ENCODE assay signal across 7 cellular contexts in the genomic region with DNA sequence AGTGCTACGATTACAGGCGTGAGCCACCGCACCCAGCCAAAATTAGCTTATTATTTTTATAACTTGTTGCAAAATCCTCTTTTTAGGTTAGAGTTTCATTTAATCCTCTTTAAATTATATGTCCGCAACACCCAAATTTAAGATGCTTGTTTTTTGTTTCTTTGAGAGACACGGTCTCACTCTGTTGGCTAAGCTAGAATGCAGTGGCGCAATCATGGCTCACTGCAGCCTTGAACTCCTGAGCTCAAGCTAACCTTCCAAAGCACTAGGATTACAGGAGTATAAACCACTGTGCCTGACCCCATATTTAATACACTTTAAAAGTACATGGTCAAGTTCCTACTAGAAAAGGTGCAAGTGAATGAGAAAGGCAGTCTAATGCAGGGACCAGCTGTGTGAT. TPM values are rescaled to one million over a fixed set of nuclear protein-coding genes. Genes with fewer than 3 reads are reported as not detected.
DNase-seq lines count a peak whose midpoint lies in the region; ATAC-seq and TF ChIP-seq lines count a peak whose summit lies in the region.

No MANE protein-coding gene starts in this region.

- peak overlapping the region; percentile 79 for H3K4me2 ChIP-seq in mammary epithelial cell (ENCODE audit: insufficient read depth, low read depth, low read length)

- CTCF ChIA-PET in mammary epithelial cell (lab: Charles Lee; ENCODE audit: low non-redundant PET): no interaction called here

- no peaks in the 10 kb centered on the region for H4K20me1 ChIP-seq in mammary epithelial cell (ENCODE audit: insufficient read depth, low read length)

- H3K4me3 ChIP-seq in GM06990 (replicated peaks; ENCODE audit: low read depth, low read length) (peak overlapping the region; percentile 85; the same call in 1 of the 2 replicates), MG63 (peak overlapping the region; percentile 73; the same call in 1 of the 2 replicates), mammary epithelial cell (replicated peaks in 1 of 3; ENCODE audit: insufficient read depth in 1 of 3, low read depth in 2 of 3, low read length in 3 of 3) (peak overlapping the region in 1 of 3 experiments; percentile 76), neuron (ENCODE audit: low read length) (peak overlapping the region; percentile 99)

- in situ Hi-C loops in mammary epithelial cell (cut with MboI; ENCODE audit: low sequenced_read_pairs in 2 of 2): no loop called here

- no peak for ATAC-seq in activated CD4-positive, CD25-positive, alpha-beta regulatory T cell treated with anti-CD3 and anti-CD28 coated beads, Interleukin-2, amount 50 U/mL, for 24 hours

- BruUV-seq in mammary epithelial cell (replicated peaks; lab: Mats Ljungman, UMichigan): no TSS peak

- H3K36me3 ChIP-seq in GM06990 (ENCODE audit: control insufficient read depth, insufficient read depth, low read length): no peaks in the 10 kb centered on the region
- H3K36me3 ChIP-seq in MG63: peaks cover 34% of the 10 kb centered on the region
- H3K36me3 ChIP-seq in mammary epithelial cell (ENCODE audit: insufficient read depth, low read length): peaks cover 8% of the 10 kb centered on the region
- peaks cover 17% of the 10 kb centered on the region for H3K36me3 ChIP-seq in neuron (ENCODE audit: insufficient read depth, low read length)

- peaks cover 68% of the 10 kb centered on the region for H3K79me2 ChIP-seq in mammary epithelial cell (ENCODE audit: insufficient read depth, low read length)

- H2AFZ ChIP-seq in mammary epithelial cell (ENCODE audit: low read depth, low read length): no peak overlapping the region
- H2AFZ ChIP-seq in neuron (ENCODE audit: low read depth, low read length): no peak overlapping the region

- intact Hi-C loops in mammary epithelial cell (cut with micrococcal nuclease): no loop called here

- H3K4me1 ChIP-seq in mammary epithelial cell (ENCODE audit: insufficient read depth, low read length) (peaks cover 16% of the 10 kb centered on the region), neuron (ENCODE audit: insufficient read depth, low read length) (peaks cover 21% of the 10 kb centered on the region)

- 93% methylated on average over 6 of the region's 6 CpGs for WGBS in mammary epithelial cell (ENCODE audit: low coverage, missing lambda C conversion rate)

- TF ChIP-seq CTCF in GM06990 (IDR thresholded peaks at IDR 0.05; ENCODE audit: insufficient read depth, low read length, poor library complexity, severe bottlenecking) (no peak), mammary epithelial cell (conservative IDR thresholded peaks at IDR 0.05 in 1 of 2, IDR thresholded peaks at IDR 0.05 in 1 of 2; ENCODE audit: extremely low read depth in 1 of 2, insufficient read depth in 1 of 2, low read depth in 1 of 2, low read length in 2 of 2) (no peak)

- H3K27ac ChIP-seq in mammary epithelial cell (ENCODE audit: insufficient read depth, low read depth, low read length): no peak overlapping the region

- dilution Hi-C loops in mammary epithelial cell (cut with HindIII; ENCODE audit: low sequenced_read_pairs): no loop called here

- DNase-seq in GM06990 (ENCODE audit: extremely low read depth, insufficient read length) (no peak), MG63 (no peak), mammary epithelial cell (no peak), islet precursor cell (no peak)
- DNase-seq in stimulated activated CD4-positive, alpha-beta T cell treated with anti-CD3 and anti-CD28 coated beads, Interleukin-4, amount 100 ng/mL, for 24 hours: no peak

- H3K9me3 ChIP-seq in MG63 (no peaks in the 10 kb centered on the region), mammary epithelial cell (replicated peaks; ENCODE audit: insufficient read depth, low read length) (no peaks in the 10 kb centered on the region), neuron (ENCODE audit: low read length) (no peaks in the 10 kb centered on the region)

- H3K27me3 ChIP-seq in GM06990 (replicated peaks; ENCODE audit: control insufficient read depth, insufficient read depth, low read length): no peaks in the 10 kb centered on the region; the same call in 1 of the 2 replicates
- H3K27me3 ChIP-seq in MG63: no peaks in the 10 kb centered on the region
- no peaks in the 10 kb centered on the region for H3K27me3 ChIP-seq in mammary epithelial cell (ENCODE audit: insufficient read depth, low read length)
- peaks cover 15% of the 10 kb centered on the region for H3K27me3 ChIP-seq in neuron (ENCODE audit: insufficient read depth, low read length)

- H3K9ac ChIP-seq in mammary epithelial cell (ENCODE audit: insufficient read depth, low read length): no peak overlapping the region

RNA-seq across cellular contexts. Expression of gene RBBP7, which starts 2.2 kb away (rescaled TPM):
- 167 and 233 TPM in 2 replicates for total RNA-seq in MG63 (2014; rRNA removed; shearing (Covaris generic); ENCODE audit: low replicate concordance)
- total RNA-seq in mammary epithelial cell: 100 to 1,000 TPM in 1 of 2 donors, 10 to 100 TPM in 1; 95.9 to 170 TPM
- 147 TPM for polyA plus RNA-seq in mammary epithelial cell
- polyA minus RNA-seq in mammary epithelial cell: 119 TPM
